In genomic region chr15:78987891-78988360, GRCh38 we compare ENCODE assay signal across 1 cellular context.
TF ChIP-seq lines count a peak whose summit lies in the region.

No MANE protein-coding gene starts in this region.

TF ChIP-seq in GM12878, 131 proteins besides CTCF, POLR2A, EP300 and RAD21 (continued from another document):
- TF ChIP-seq ATF3 (IDR thresholded peaks at IDR 0.05; ENCODE audit: borderline replicate concordance, extremely low read depth, low read depth, low read length) (no peak), MAX (IDR thresholded peaks at IDR 0.05; ENCODE audit: low read depth, low read length) (no peak), IKZF2 (IDR thresholded peaks at IDR 0.05) (no peak), JUNB (IDR thresholded peaks at IDR 0.05) (no peak), RUNX3 (IDR thresholded peaks at IDR 0.05; ENCODE audit: low read length) (no peak), NR2C2 (IDR thresholded peaks at IDR 0.05; ENCODE audit: borderline replicate concordance, control insufficient read depth, insufficient read length, low read depth) (no peak), CBX3 (IDR thresholded peaks at IDR 0.05; ENCODE audit: borderline replicate concordance, low read depth) (no peak)
